In genomic region chr11:112968988-112969714, GRCh38 we compare ENCODE assay signal across 20 cellular contexts. TPM values are rescaled to one million over a fixed set of nuclear protein-coding genes. Genes with fewer than 3 reads are reported as not detected.
A peak's percentile ranks its signal among the peaks of the same experiment; 100 is the strongest.
DNase-seq lines count a peak whose midpoint lies in the region; ATAC-seq, FAIRE-seq and TF ChIP-seq lines count a peak whose summit lies in the region.
"Had no signal": no experiment of that assay in that cellular context is flagged by ENCODE, and none has a peak within 500 bp of the region (broad histone marks: within the 10 kb centered on the region; RNA-seq: fewer than 3 reads in every experiment).

No MANE protein-coding gene starts in this region.

- in situ Hi-C loops in astrocyte of the spinal cord (cut with HindIII; ENCODE audit: low sequenced_read_pairs), result no loop called here

- FAIRE-seq in H54 (lab: Jason Lieb, UNC), result no peak
- FAIRE-seq: GM18507 had no signal

- H3K27ac Mint-ChIP-seq in natural killer cell, result peak overlapping the region; percentile 77 to 82
- H3K27ac Mint-ChIP-seq in activated CD8-positive, alpha-beta T cell treated with anti-CD3 and anti-CD28 coated beads, Interleukin-2, amount 10 ng/mL, durations not matched to agents 7 days and 5 days, result no peak overlapping the region
- H3K27ac Mint-ChIP-seq: activated naive CD4-positive, alpha-beta T cell treated with anti-CD3 and anti-CD28 coated beads for 36 hours; CD4-positive, CD25-positive, alpha-beta regulatory T cell; GM23338 had no signal

- H3K36me3 Mint-ChIP-seq in natural killer cell, result no peaks in the 10 kb centered on the region
- H3K36me3 Mint-ChIP-seq in activated CD8-positive, alpha-beta T cell treated with anti-CD3 and anti-CD28 coated beads, Interleukin-2, amount 10 ng/mL, durations not matched to agents 7 days and 5 days (ENCODE audit: low read depth), result no peaks in the 10 kb centered on the region
- H3K36me3 Mint-ChIP-seq: CD4-positive, CD25-positive, alpha-beta regulatory T cell had no signal

- peak; percentile 38 to 77 (median 63) for ATAC-seq in natural killer cell
- ATAC-seq in activated CD8-positive, alpha-beta T cell treated with anti-CD3 and anti-CD28 coated beads, Interleukin-2, amount 10 ng/mL, durations not matched to agents 7 days and 5 days, result no peak
- ATAC-seq: GM23338; left lung; right lobe of liver; stimulated activated naive CD8-positive, alpha-beta T cell treated with anti-CD3 and anti-CD28 coated beads, Interleukin-15, Interleukin-2, amounts not matched to agents 100 U/mL and 50 U/mL, for 24 hours had no signal

- H3K4me3 ChIP-seq in NB4 (ENCODE audit: low read depth, low read length), result peak overlapping the region; percentile 8
- no peak overlapping the region for H3K4me3 ChIP-seq in astrocyte of the spinal cord (ENCODE audit: low read depth, low read length)
- H3K4me3 ChIP-seq: GM23338, hepatocyte, left lung, right lobe of liver, vagina had no signal

- peaks cover 0 to 2% of the 10 kb centered on the region in 2 donors for H3K27me3 Mint-ChIP-seq in natural killer cell (ENCODE audit: low read depth in 2 of 2)
- peaks cover 31% of the 10 kb centered on the region for H3K27me3 Mint-ChIP-seq in activated CD8-positive, alpha-beta T cell treated with anti-CD3 and anti-CD28 coated beads, Interleukin-2, amount 10 ng/mL, durations not matched to agents 7 days and 5 days (ENCODE audit: low read depth)

- H3K9me3 Mint-ChIP-seq in natural killer cell, result no peaks in the 10 kb centered on the region
- no peaks in the 10 kb centered on the region for H3K9me3 Mint-ChIP-seq in activated CD8-positive, alpha-beta T cell treated with anti-CD3 and anti-CD28 coated beads, Interleukin-2, amount 10 ng/mL, durations not matched to agents 7 days and 5 days (ENCODE audit: insufficient read depth)
- H3K9me3 Mint-ChIP-seq: activated naive CD4-positive, alpha-beta T cell treated with anti-CD3 and anti-CD28 coated beads for 36 hours; GM23338 had no signal

- no peak for TF ChIP-seq POLR2A in NB4 (IDR thresholded peaks at IDR 0.05; ENCODE audit: extremely low read depth, insufficient read length)
- no peak for TF ChIP-seq POLR2A in H54 (IDR thresholded peaks at IDR 0.05; ENCODE audit: low read depth, low read length)

- POLR2A ChIA-PET in activated CD8-positive, alpha-beta T cell treated with anti-CD3 and anti-CD28 coated beads, Interleukin-2, amount 10 ng/mL, durations not matched to agents 7 days and 5 days (lab: Charles Lee), result no interaction called here

- DNase-seq in EH (ENCODE audit: low read depth), result peak; percentile 38
- peak; percentile 81 for DNase-seq in NB4 (ENCODE audit: low read depth)
- DNase-seq in astrocyte of the spinal cord (ENCODE audit: low read depth, low spot score), result peak; percentile 68
- no peak for DNase-seq in natural killer cell
- no peak for DNase-seq in effector CD8-positive, alpha-beta T cell (lab: John Stamatoyannopoulos, UW)
- DNase-seq in putamen (ENCODE audit: low spot score), result no peak
- DNase-seq in activated CD8-positive, alpha-beta T cell treated with anti-CD3 and anti-CD28 coated beads, Interleukin-2, amount 10 ng/mL, durations not matched to agents 7 days and 5 days, result no peak
- DNase-seq in H54 (ENCODE audit: insufficient read length, low spot score), result no peak
- DNase-seq: activated naive CD4-positive, alpha-beta T cell treated with anti-CD3 and anti-CD28 coated beads for 36 hours; caudate nucleus; CD4-positive, CD25-positive, alpha-beta regulatory T cell; GF-D8; left lung; right lobe of liver; stimulated activated naive CD8-positive, alpha-beta T cell treated with anti-CD3 and anti-CD28 coated beads, Interleukin-15, Interleukin-2, amounts not matched to agents 100 U/mL and 50 U/mL, for 24 hours had no signal

- peaks cover 22 to 31% of the 10 kb centered on the region in 2 donors for H3K4me1 Mint-ChIP-seq in natural killer cell
- H3K4me1 Mint-ChIP-seq in activated CD8-positive, alpha-beta T cell treated with anti-CD3 and anti-CD28 coated beads, Interleukin-2, amount 10 ng/mL, durations not matched to agents 7 days and 5 days (ENCODE audit: low read depth), result peaks cover 4% of the 10 kb centered on the region

- CTCF ChIA-PET in activated CD8-positive, alpha-beta T cell treated with anti-CD3 and anti-CD28 coated beads, Interleukin-2, amount 10 ng/mL, durations not matched to agents 7 days and 5 days (lab: Charles Lee), result no interaction called here

- peak overlapping the region; percentile 62 for H3K4me3 Mint-ChIP-seq in natural killer cell
- no peak overlapping the region for H3K4me3 Mint-ChIP-seq in activated CD8-positive, alpha-beta T cell treated with anti-CD3 and anti-CD28 coated beads, Interleukin-2, amount 10 ng/mL, durations not matched to agents 7 days and 5 days
- H3K4me3 Mint-ChIP-seq: activated naive CD4-positive, alpha-beta T cell treated with anti-CD3 and anti-CD28 coated beads for 36 hours; CD4-positive, CD25-positive, alpha-beta regulatory T cell; GM23338 had no signal

- intact Hi-C loops in natural killer cell (cut with micrococcal nuclease), result no loop called here

- TF ChIP-seq CTCF in NB4 (IDR thresholded peaks at IDR 0.05; ENCODE audit: low read depth, low read length), result no peak
- no peak for TF ChIP-seq CTCF in astrocyte of the spinal cord (IDR thresholded peaks at IDR 0.05; ENCODE audit: low read depth, low read length)
- no peak for TF ChIP-seq CTCF in natural killer cell (IDR thresholded peaks at IDR 0.05)

RNA-seq across cellular contexts. Expression of gene NCAM1, which starts 7.9 kb away (rescaled TPM):
- 100 to 1,000 TPM; 129 to 208 (median 187) TPM for total RNA-seq in natural killer cell
- 1 to 10 TPM; 1.4 to 1.8 TPM for total RNA-seq in activated CD8-positive, alpha-beta T cell treated with anti-CD3 and anti-CD28 coated beads, Interleukin-2, amount 10 ng/mL, durations not matched to agents 7 days and 5 days
- total RNA-seq: activated naive CD4-positive, alpha-beta T cell treated with anti-CD3 and anti-CD28 coated beads for 36 hours; SK-MEL-5 had no signal

Comparison
In these comparisons a context has a peak if more than half of its experiments do, and no peak if none do; other contexts are left out.
1. DNase-seq: peak in EH (single experiment), NB4 (single experiment) and astrocyte of the spinal cord (single experiment); none in natural killer cell (single experiment), effector CD8-positive, alpha-beta T cell (single experiment), putamen (single experiment), activated CD8-positive, alpha-beta T cell treated with anti-CD3 and anti-CD28 coated beads, Interleukin-2, amount 10 ng/mL, durations not matched to agents 7 days and 5 days (single experiment) and H54 (single experiment).
2. RNA of gene NCAM1, which starts 7.9 kb away (total RNA-seq): 129 to 208 TPM in natural killer cell; 1.4 to 1.8 TPM in activated CD8-positive, alpha-beta T cell treated with anti-CD3 and anti-CD28 coated beads, Interleukin-2, amount 10 ng/mL, durations not matched to agents 7 days and 5 days; every median in the first group is over 10 times any median in the second.